Comparison of ENCODE assay signal across 9 cellular contexts in the genomic region with DNA sequence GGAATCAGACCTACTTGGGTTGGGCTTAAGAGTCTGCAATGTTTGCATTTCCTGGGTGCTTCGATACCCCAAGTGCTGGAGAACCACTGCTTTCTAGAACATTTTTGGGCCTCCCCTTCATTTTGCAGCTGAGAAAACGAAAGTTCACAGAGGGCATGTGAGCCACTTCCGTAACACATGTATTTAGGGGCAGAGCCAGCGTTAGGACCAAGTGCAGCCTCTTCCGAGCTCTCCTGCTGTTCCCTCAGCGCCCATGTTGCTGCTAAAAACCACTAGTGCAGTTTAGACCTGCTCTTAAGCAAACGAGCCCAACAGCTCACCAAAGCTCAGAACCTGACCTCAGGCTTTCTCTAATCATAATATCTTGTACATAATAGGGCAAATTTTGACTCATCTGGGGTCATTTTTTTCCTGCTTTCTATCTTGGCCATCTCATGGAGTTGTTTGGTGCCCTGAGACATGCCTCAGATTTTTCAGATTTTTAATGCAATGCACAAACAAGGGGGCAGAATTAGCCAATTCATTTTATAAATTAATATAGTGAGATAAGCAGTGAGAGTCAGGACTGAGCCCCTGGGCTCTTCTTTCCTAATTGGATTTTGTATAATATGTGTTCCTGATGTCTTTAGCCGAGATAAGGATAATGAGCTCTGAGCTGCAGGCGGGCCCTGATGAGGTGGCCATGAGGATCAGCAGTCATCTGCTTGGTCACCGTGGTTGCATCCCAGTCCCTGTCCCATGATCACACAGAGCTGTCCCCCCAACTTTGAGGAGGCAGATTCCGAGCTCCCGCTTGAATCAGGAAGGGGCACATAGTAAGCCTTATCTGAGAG. TPM values are rescaled to one million over a fixed set of nuclear protein-coding genes. Genes with fewer than 3 reads are reported as not detected.
A peak's percentile ranks its signal among the peaks of the same experiment; 100 is the strongest.
DNase-seq lines count a peak whose midpoint lies in the region; ATAC-seq and TF ChIP-seq lines count a peak whose summit lies in the region.
"Had no signal": no experiment of that assay in that cellular context is flagged by ENCODE, and none has a peak within 500 bp of the region (broad histone marks: within the 10 kb centered on the region; RNA-seq: fewer than 3 reads in every experiment).

No MANE protein-coding gene starts in this region.

- DNase-seq in heart right ventricle, result no peak
- no peak for DNase-seq in Right ventricle myocardium superior
- DNase-seq in activated CD4-positive, alpha-beta T cell treated with anti-CD3 and anti-CD28 coated beads, Interleukin-2, amount 10 ng/mL, durations not matched to agents 24 days and 14 days, result peak; percentile 79
- DNase-seq in fibroblast of the aortic adventitia (ENCODE audit: low read depth), result peak; percentile 28
- DNase-seq in tibial nerve (ENCODE audit: low spot score in 2 of 2), result no peak
- DNase-seq in head of caudate nucleus, result no peak
- DNase-seq in DMS153 treated with DMSO at 0.1 percent for 48 hours (lab: John Stamatoyannopoulos, UW; ENCODE audit: unreplicated experiment), result no peak
- no peak for DNase-seq in amygdala (lab: John Stamatoyannopoulos, UW)
- DNase-seq: NCI-H1694 had no signal

- ATAC-seq in heart right ventricle, result no peak
- ATAC-seq in Right ventricle myocardium superior (ENCODE audit: poor library complexity), result no peak

- intact Hi-C loops in heart right ventricle (cut with DNase I), result no loop called here
- intact Hi-C loops in Right ventricle myocardium superior (cut with DNase I), result no loop called here
- intact Hi-C loops in activated CD4-positive, alpha-beta T cell treated with anti-CD3 and anti-CD28 coated beads, Interleukin-2, amount 10 ng/mL, durations not matched to agents 24 days and 14 days (cut with micrococcal nuclease), result no loop called here
- intact Hi-C loops in head of caudate nucleus (cut with DNase I), result no loop called here

- H3K36me3 ChIP-seq in heart right ventricle (peaks cover 0 to 11% (median 0%) of the 10 kb centered on the region in 9 donors), tibial nerve (no peaks in the 10 kb centered on the region)

- TF ChIP-seq CTCF in heart right ventricle (IDR thresholded peaks at IDR 0.05) (no peak), fibroblast of the aortic adventitia (IDR thresholded peaks at IDR 0.05; ENCODE audit: insufficient read depth, low read length) (no peak), tibial nerve (IDR thresholded peaks at IDR 0.05) (no peak)

- H3K36me3 Mint-ChIP-seq in activated CD4-positive, alpha-beta T cell treated with anti-CD3 and anti-CD28 coated beads, Interleukin-2, amount 10 ng/mL, durations not matched to agents 24 days and 14 days (ENCODE audit: low read depth), result peaks cover 17% of the 10 kb centered on the region

- no peaks in the 10 kb centered on the region for H3K27me3 Mint-ChIP-seq in activated CD4-positive, alpha-beta T cell treated with anti-CD3 and anti-CD28 coated beads, Interleukin-2, amount 10 ng/mL, durations not matched to agents 24 days and 14 days

- H3K27me3 ChIP-seq in heart right ventricle (no peaks in the 10 kb centered on the region), tibial nerve (no peaks in the 10 kb centered on the region)

- no peaks in the 10 kb centered on the region for H3K9me3 Mint-ChIP-seq in activated CD4-positive, alpha-beta T cell treated with anti-CD3 and anti-CD28 coated beads, Interleukin-2, amount 10 ng/mL, durations not matched to agents 24 days and 14 days

- H3K4me3 ChIP-seq in heart right ventricle, result peak overlapping the region in 2 of 10 donors; percentile 12 to 16
- no peak overlapping the region for H3K4me3 ChIP-seq in fibroblast of the aortic adventitia (ENCODE audit: low read depth, low read length)
- no peak overlapping the region for H3K4me3 ChIP-seq in tibial nerve

- peak overlapping the region; percentile 76 for H3K4me3 Mint-ChIP-seq in activated CD4-positive, alpha-beta T cell treated with anti-CD3 and anti-CD28 coated beads, Interleukin-2, amount 10 ng/mL, durations not matched to agents 24 days and 14 days

- TF ChIP-seq EP300 in tibial nerve (IDR thresholded peaks at IDR 0.05), result no peak

- H3K4me1 ChIP-seq in heart right ventricle, result peaks cover 38 to 97% (median 92%) of the 10 kb centered on the region in 9 donors
- peaks cover 0 to 92% (median 39%) of the 10 kb centered on the region in 4 donors for H3K4me1 ChIP-seq in tibial nerve

- whole genome bisulfite sequencing in heart right ventricle, 2 donors, result 48 to 53% methylated on average over 12 of the region's 12 CpGs
- WGBS in tibial nerve, 2 donors, result 69 to 76% methylated on average over 12 of the region's 12 CpGs

- peak overlapping the region; percentile 86 for H3K27ac Mint-ChIP-seq in activated CD4-positive, alpha-beta T cell treated with anti-CD3 and anti-CD28 coated beads, Interleukin-2, amount 10 ng/mL, durations not matched to agents 24 days and 14 days

- H3K4me1 Mint-ChIP-seq in activated CD4-positive, alpha-beta T cell treated with anti-CD3 and anti-CD28 coated beads, Interleukin-2, amount 10 ng/mL, durations not matched to agents 24 days and 14 days, result peaks cover 37% of the 10 kb centered on the region

- H3K27ac ChIP-seq in heart right ventricle (peak overlapping the region in 9 of 10 donors; percentile 6 to 74 (median 43)), tibial nerve (peak overlapping the region in 3 of 4 donors; percentile 51 to 74 (median 67))

- H3K9me3 ChIP-seq in heart right ventricle (no peaks in the 10 kb centered on the region), tibial nerve (no peaks in the 10 kb centered on the region)

- no peak for TF ChIP-seq POLR2A in tibial nerve (IDR thresholded peaks at IDR 0.05)

RNA-seq across cellular contexts. Expression of gene BAG3, which starts 12.9 kb away (rescaled TPM):
- total RNA-seq in heart right ventricle (100 to 1,000 TPM; 115 to 191 (median 145) TPM), Right ventricle myocardium superior (153 TPM), fibroblast of the aortic adventitia (ENCODE audit: low replicate concordance) (7.8 and 19.2 TPM in 2 replicates), tibial nerve (10 to 100 TPM; 23.8 to 38.4 (median 32.0) TPM)
- 100 to 1,000 TPM in 1 of 2 donors, 10 to 100 TPM in 1; 42.5 to 193 TPM for polyA plus RNA-seq in heart right ventricle
- total RNA-seq in activated CD4-positive, alpha-beta T cell treated with anti-CD3 and anti-CD28 coated beads, Interleukin-2, amount 10 ng/mL, durations not matched to agents 24 days and 14 days, result 27.7 and 29.1 TPM in 2 replicates

Comparison
In these comparisons a context has a peak if more than half of its experiments do, and no peak if none do; other contexts are left out.
1. DNase-seq: peak in activated CD4-positive, alpha-beta T cell treated with anti-CD3 and anti-CD28 coated beads, Interleukin-2, amount 10 ng/mL, durations not matched to agents 24 days and 14 days (single experiment) and fibroblast of the aortic adventitia (single experiment); none in heart right ventricle (0 of 2), Right ventricle myocardium superior (single experiment), tibial nerve (0 of 2), head of caudate nucleus (0 of 42), DMS153 treated with DMSO at 0.1 percent for 48 hours (single experiment) and amygdala (0 of 56).